1 cellular context compared by ENCODE assay signal in genomic region chr11:116715383-116715782, GRCh38.
TF ChIP-seq lines count a peak whose summit lies in the region.

No MANE protein-coding gene starts in this region.

TF ChIP-seq in HepG2, 621 proteins besides CTCF, POLR2A, EP300 and RAD21:
- TF ChIP-seq FOXP1 (IDR thresholded peaks at IDR 0.05) (no peak), FOXP1 (CRISPR knock-in tag; IDR thresholded peaks at IDR 0.05) (no peak), DDIT3 (CRISPR knock-in tag; IDR thresholded peaks at IDR 0.05) (no peak), ZNF567 (CRISPR knock-in tag; IDR thresholded peaks at IDR 0.05; ENCODE audit: borderline replicate concordance) (no peak), SP5 (CRISPR knock-in tag; IDR thresholded peaks at IDR 0.05; ENCODE audit: borderline replicate concordance, low read depth) (no peak), KLF15 (CRISPR knock-in tag; IDR thresholded peaks at IDR 0.05; ENCODE audit: borderline replicate concordance) (no peak), PAF1 (CRISPR knock-in tag; IDR thresholded peaks at IDR 0.05) (no peak), SATB2 (CRISPR knock-in tag; IDR thresholded peaks at IDR 0.05) (no peak), ZNF772 (CRISPR knock-in tag; IDR thresholded peaks at IDR 0.05) (no peak), PITX1 (CRISPR knock-in tag; IDR thresholded peaks at IDR 0.05) (no peak)
- TF ChIP-seq, protein P1, sequence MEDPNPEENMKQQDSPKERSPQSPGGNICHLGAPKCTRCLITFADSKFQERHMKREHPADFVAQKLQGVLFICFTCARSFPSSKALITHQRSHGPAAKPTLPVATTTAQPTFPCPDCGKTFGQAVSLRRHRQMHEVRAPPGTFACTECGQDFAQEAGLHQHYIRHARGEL (CRISPR knock-in tag; IDR thresholded peaks at IDR 0.05), result no peak
- TF ChIP-seq, protein P2, sequence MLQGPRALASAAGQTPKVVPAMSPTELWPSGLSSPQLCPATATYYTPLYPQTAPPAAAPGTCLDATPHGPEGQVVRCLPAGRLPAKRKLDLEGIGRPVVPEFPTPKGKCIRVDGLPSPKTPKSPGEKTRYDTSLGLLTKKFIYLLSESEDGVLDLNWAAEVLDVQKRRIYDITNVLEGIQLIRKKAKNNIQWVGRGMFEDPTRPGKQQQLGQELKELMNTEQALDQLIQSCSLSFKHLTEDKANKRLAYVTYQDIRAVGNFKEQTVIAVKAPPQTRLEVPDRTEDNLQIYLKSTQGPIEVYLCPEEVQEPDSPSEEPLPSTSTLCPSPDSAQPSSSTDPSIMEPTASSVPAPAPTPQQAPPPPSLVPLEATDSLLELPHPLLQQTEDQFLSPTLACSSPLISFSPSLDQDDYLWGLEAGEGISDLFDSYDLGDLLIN (CRISPR knock-in tag; IDR thresholded peaks at IDR 0.05; ENCODE audit: borderline replicate concordance), result no peak
